Comparison of ENCODE assay signal across 8 cellular contexts in the genomic region with DNA sequence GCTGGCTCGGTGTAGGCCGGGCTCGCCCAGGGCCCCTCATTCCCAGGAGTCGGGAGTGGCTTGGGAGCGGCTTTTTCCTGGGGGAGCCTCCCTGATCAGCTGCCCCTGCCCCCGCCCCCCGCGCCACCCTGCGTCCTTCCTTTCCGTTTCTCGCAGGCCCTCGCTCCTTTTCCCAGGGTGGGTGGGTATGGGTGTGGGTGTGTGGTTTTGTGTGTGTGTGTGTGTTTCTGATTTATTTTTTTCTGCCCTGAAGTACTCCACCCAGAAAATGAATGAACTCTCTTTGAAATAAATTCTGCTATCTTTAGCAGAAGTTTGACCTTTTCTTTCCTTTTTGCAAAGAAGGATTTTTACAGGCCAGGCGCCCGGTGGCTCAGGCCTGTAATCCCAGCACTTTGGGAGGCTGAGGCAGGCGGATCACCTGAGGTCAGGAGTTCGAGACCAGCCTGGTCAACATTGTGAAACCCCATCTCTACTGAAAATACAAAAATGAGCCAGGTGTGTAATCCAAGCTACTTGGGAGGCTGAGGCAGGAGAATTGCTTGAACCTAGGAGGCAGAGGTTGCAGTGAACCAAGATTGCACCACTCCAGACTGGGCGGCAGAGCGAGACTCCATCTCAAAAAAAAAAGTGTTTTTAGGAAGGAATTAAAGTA. TPM values are rescaled to one million over a fixed set of nuclear protein-coding genes. Genes with fewer than 3 reads are reported as not detected.
A peak's percentile ranks its signal among the peaks of the same experiment; 100 is the strongest.
DNase-seq lines count a peak whose midpoint lies in the region; ATAC-seq and TF ChIP-seq lines count a peak whose summit lies in the region.

No MANE protein-coding gene starts in this region.

- intact Hi-C loops in body of pancreas (cut with DNase I) = loop anchor here (5.0 kb wide), 1 partner anchor 63 kb away; the partner anchor contains the start of gene FOXK1

- H3K4me1 Mint-ChIP-seq in naive B cell = peaks cover 38 to 58% (median 43%) of the 10 kb centered on the region in 3 donors

- peaks cover 30% of the 10 kb centered on the region for H3K4me1 ChIP-seq in body of pancreas

- no peak for TF ChIP-seq CTCF in body of pancreas (IDR thresholded peaks at IDR 0.05)

- H3K27me3 Mint-ChIP-seq in naive B cell = no peaks in the 10 kb centered on the region

- H3K27ac ChIP-seq in body of pancreas = peak overlapping the region; percentile 85 to 88 (median 86)

- H3K27ac Mint-ChIP-seq in naive B cell = peak overlapping the region; percentile 89 to 94 (median 91)

- no peak for DNase-seq in body of pancreas
- no peak for DNase-seq in naive B cell
- DNase-seq in SHP77 (lab: John Stamatoyannopoulos, UW) = no peak
- DNase-seq in activated CD8-positive, alpha-beta memory T cell treated with anti-CD3 and anti-CD28 coated beads, Interleukin-2, amount 50 U/mL, for 4 hours = no peak
- DNase-seq in NCI-H2171 treated with DMSO at 0.1 percent for 48 hours (lab: John Stamatoyannopoulos, UW) = no peak

- ATAC-seq in GM19351 (IDR thresholded peaks at IDR 0.05; ENCODE audit: unreplicated experiment) (peak; percentile 28), HG03460 (IDR thresholded peaks at IDR 0.05; ENCODE audit: unreplicated experiment) (peak; percentile 27), body of pancreas (no peak), naive B cell (ENCODE audit: low read depth in 2 of 2) (peak; percentile 17 to 31), HG03108 (IDR thresholded peaks at IDR 0.05; ENCODE audit: unreplicated experiment) (no peak)

- no peaks in the 10 kb centered on the region for H3K9me3 ChIP-seq in body of pancreas

- no peaks in the 10 kb centered on the region for H3K9me3 Mint-ChIP-seq in naive B cell

- peaks cover 5 to 10% of the 10 kb centered on the region in 2 donors for H3K36me3 ChIP-seq in body of pancreas (replicated peaks in 1 of 2; ENCODE audit: insufficient read depth in 1 of 2, low read depth in 2 of 2)

- H3K4me3 Mint-ChIP-seq in naive B cell = peak overlapping the region; percentile 79 to 92 (median 86)

- no peak overlapping the region for H3K4me3 ChIP-seq in body of pancreas

- H3K36me3 Mint-ChIP-seq in naive B cell = peaks cover 10 to 17% of the 10 kb centered on the region in 2 donors

- WGBS in body of pancreas, 2 donors = 9 to 25% methylated on average over 11 to 18 of the region's 18 CpGs

- H3K27me3 ChIP-seq in body of pancreas = no peaks in the 10 kb centered on the region

- TF ChIP-seq POLR2A in body of pancreas (IDR thresholded peaks at IDR 0.05) = no peak

RNA-seq across cellular contexts. Expression of gene AP5Z1, which starts 30.0 kb away (rescaled TPM):
- 10 to 100 TPM; 20.2 to 23.4 TPM for total RNA-seq in body of pancreas
- 10 to 100 TPM; 27.8 to 52.3 (median 37.3) TPM for polyA plus RNA-seq in naive B cell (ENCODE audit: low read depth in 6 of 6)

Comparison
In these comparisons a context has a peak if more than half of its experiments do, and no peak if none do; other contexts are left out.
1. ATAC-seq: peak in GM19351 (single experiment), HG03460 (single experiment) and naive B cell (2 of 2); none in body of pancreas (single experiment) and HG03108 (single experiment).